9 cellular contexts compared by ENCODE assay signal in genomic region chr14:27528328-27528727, GRCh38.
DNase-seq lines count a peak whose midpoint lies in the region; ATAC-seq and TF ChIP-seq lines count a peak whose summit lies in the region.
"Had no signal": no experiment of that assay in that cellular context is flagged by ENCODE, and none has a peak within 500 bp of the region (broad histone marks: within the 10 kb centered on the region; RNA-seq: fewer than 3 reads in every experiment).

No MANE protein-coding gene starts in this region.

- no peak for ATAC-seq in GM19023 (IDR thresholded peaks at IDR 0.05; ENCODE audit: unreplicated experiment)
- ATAC-seq in HG03521 (IDR thresholded peaks at IDR 0.05; ENCODE audit: unreplicated experiment), result no peak

- no peaks in the 10 kb centered on the region for H3K79me2 ChIP-seq in smooth muscle cell (ENCODE audit: low read depth)

- intact Hi-C loops in dorsolateral prefrontal cortex (cut with DNase I), result no loop called here

- H3K4me1 ChIP-seq in smooth muscle cell (ENCODE audit: low read depth), result no peaks in the 10 kb centered on the region

- no peaks in the 10 kb centered on the region for H3K36me3 ChIP-seq in smooth muscle cell (ENCODE audit: low read depth)

- H3K27me3 ChIP-seq in dorsolateral prefrontal cortex (no peaks in the 10 kb centered on the region), smooth muscle cell (ENCODE audit: low read depth) (no peaks in the 10 kb centered on the region)

- H3K4me2 ChIP-seq in smooth muscle cell, result no peak overlapping the region

- no peak overlapping the region for H2AFZ ChIP-seq in smooth muscle cell (ENCODE audit: low read depth)

- DNase-seq in NCI-H2029 treated with DMSO at 0.1 percent for 48 hours (lab: John Stamatoyannopoulos, UW) (peak; percentile 3), NCI-H2029 (lab: John Stamatoyannopoulos, UW) (no peak), NCI-H748 (lab: John Stamatoyannopoulos, UW; ENCODE audit: unreplicated experiment) (peak; percentile 78), dorsolateral prefrontal cortex (no peak), smooth muscle cell (lab: John Stamatoyannopoulos, UW; ENCODE audit: unreplicated experiment) (no peak)
- no peak for DNase-seq in stimulated activated CD8-positive, alpha-beta memory T cell treated with anti-CD3 and anti-CD28 coated beads, Interleukin-4, amount 100 ng/mL, for 48 hours

- TF ChIP-seq CTCF in dorsolateral prefrontal cortex (IDR thresholded peaks at IDR 0.05 in 54 of 56, conservative IDR thresholded peaks at IDR 0.05 in 2 of 56; ENCODE audit: low read depth in 1 of 56, partially characterized antibody in 56 of 56) (peak in 35 of 56 donors; percentile 9 to 52 (median 28)), smooth muscle cell (IDR thresholded peaks at IDR 0.05; ENCODE audit: borderline replicate concordance, insufficient read depth, poor library complexity, severe bottlenecking) (peak; percentile 43)

- H3K9me3 ChIP-seq in smooth muscle cell (replicated peaks; ENCODE audit: low read depth), result no peaks in the 10 kb centered on the region

- no peak overlapping the region for H3K9ac ChIP-seq in smooth muscle cell (ENCODE audit: low read depth)

- no peaks in the 10 kb centered on the region for H4K20me1 ChIP-seq in smooth muscle cell (ENCODE audit: low read depth)

- H3F3A ChIP-seq in smooth muscle cell (ENCODE audit: low read depth), result no peaks in the 10 kb centered on the region

- no peak overlapping the region for H3K4me3 ChIP-seq in dorsolateral prefrontal cortex
- no peak overlapping the region for H3K4me3 ChIP-seq in smooth muscle cell
- H3K4me3 ChIP-seq: skin epidermis had no signal

- WGBS in smooth muscle cell (ENCODE audit: low lambda C conversion rate), result 25% methylated on average over 1 of the region's 1 CpG

- no peak overlapping the region for H3K27ac ChIP-seq in dorsolateral prefrontal cortex
- H3K27ac ChIP-seq in smooth muscle cell (ENCODE audit: low read depth), result no peak overlapping the region
- H3K27ac ChIP-seq: skin epidermis had no signal

Comparison
In these comparisons a context has a peak if more than half of its experiments do, and no peak if none do; other contexts are left out.
1. DNase-seq: peak in NCI-H2029 treated with DMSO at 0.1 percent for 48 hours (single experiment) and NCI-H748 (single experiment); none in NCI-H2029 (single experiment), dorsolateral prefrontal cortex (0 of 10), smooth muscle cell (single experiment) and stimulated activated CD8-positive, alpha-beta memory T cell treated with anti-CD3 and anti-CD28 coated beads, Interleukin-4, amount 100 ng/mL, for 48 hours (single experiment).